Comparison of ENCODE assay signal across 9 cellular contexts in the genomic region with DNA sequence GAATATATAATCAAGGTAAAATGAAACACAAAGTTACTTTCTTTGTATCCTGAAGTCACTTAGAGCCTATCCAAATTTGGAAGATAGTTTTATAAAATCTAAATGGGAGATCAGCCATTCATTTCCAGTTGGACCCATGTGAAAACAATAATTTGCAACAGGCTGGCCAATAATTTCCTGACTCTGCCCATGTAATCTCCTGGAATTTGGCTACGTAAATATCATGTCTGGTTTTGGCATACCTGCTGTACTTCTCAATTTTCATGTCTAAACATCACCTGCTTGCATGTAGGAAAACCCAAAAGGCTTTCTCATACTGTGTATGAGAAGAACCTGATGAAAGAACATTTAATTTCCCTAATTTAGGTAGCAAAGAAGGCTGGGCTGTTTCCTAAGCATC. TPM values are rescaled to one million over a fixed set of nuclear protein-coding genes. Genes with fewer than 3 reads are reported as not detected.
"Had no signal": no experiment of that assay in that cellular context is flagged by ENCODE, and none has a peak within 500 bp of the region (broad histone marks: within the 10 kb centered on the region; RNA-seq: fewer than 3 reads in every experiment).

No MANE protein-coding gene starts in this region.

- H3K9me3 ChIP-seq: HAP-1 had no signal

- DNase-seq: GM23248, GOT3, H7, HFFc6 had no signal

- H3K36me3 ChIP-seq: HAP-1 had no signal

- H3K27ac ChIP-seq: GM23248, HL-60 had no signal

- H3K4me3 ChIP-seq: GM23248, HAP-1 had no signal

- H3K4me1 ChIP-seq: HAP-1 had no signal

RNA-seq across cellular contexts. Expression of a gene that starts 7.7 kb away (rescaled TPM):
- total RNA-seq: GM23248, H4, H7, HepG2, HFFc6, HT1080 had no signal

RNA-seq across cellular contexts. Expression of a gene that starts 35.9 kb away (rescaled TPM):
- total RNA-seq: GM23248, HFFc6 had no signal
